In genomic region chr6:149851461-149851860, GRCh38 we compare ENCODE assay signal across 15 cellular contexts. TPM values are rescaled to one million over a fixed set of nuclear protein-coding genes. Genes with fewer than 3 reads are reported as not detected.
DNase-seq lines count a peak whose midpoint lies in the region; ATAC-seq and TF ChIP-seq lines count a peak whose summit lies in the region.
"Had no signal": no experiment of that assay in that cellular context is flagged by ENCODE, and none has a peak within 500 bp of the region (broad histone marks: within the 10 kb centered on the region; RNA-seq: fewer than 3 reads in every experiment).

No MANE protein-coding gene starts in this region.

- in situ Hi-C loops in GM23248 (cut with MboI), result no loop called here

- DNase-seq in GM23248 (peak; percentile 82), adipocyte (ENCODE audit: low read depth) (peak; percentile 41), fibroblast of peridontal ligament (ENCODE audit: extremely low read depth) (peak; percentile 69), thyroid gland (no peak), NCI-H748 (lab: John Stamatoyannopoulos, UW; ENCODE audit: unreplicated experiment) (no peak), COR-L47 (lab: John Stamatoyannopoulos, UW) (no peak)
- DNase-seq: activated CD8-positive, alpha-beta memory T cell treated with anti-CD3 and anti-CD28 coated beads, Interleukin-2, amount 50 U/mL, for 48 hours; erythroblast; NCI-H1436 treated with DMSO at 0.1 percent for 48 hours; NCI-H446 treated with DMSO at 0.1 percent for 48 hours; nephron progenitor cell; stimulated activated CD4-positive, alpha-beta T cell treated with anti-CD3 and anti-CD28 coated beads, Interleukin-2, amount 100 ng/mL, for 24 hours; stimulated activated CD8-positive, alpha-beta memory T cell treated with anti-CD3 and anti-CD28 coated beads, Interleukin-4, amount 100 ng/mL, for 48 hours had no signal

- no peak overlapping the region for H3K4me3 ChIP-seq in GM23248
- H3K4me3 ChIP-seq in adipocyte (ENCODE audit: low read length), result no peak overlapping the region
- no peak overlapping the region for H3K4me3 ChIP-seq in thyroid gland (replicated peaks in 1 of 3)

- TF ChIP-seq POLR2A in thyroid gland (IDR thresholded peaks at IDR 0.05), result no peak

- H3K9me2 ChIP-seq in GM23248 (ENCODE audit: insufficient read depth), result no peaks in the 10 kb centered on the region

- H2AFZ ChIP-seq in GM23248, result no peak overlapping the region

- H3F3A ChIP-seq in GM23248 (ENCODE audit: insufficient read depth), result peaks cover 67% of the 10 kb centered on the region

- H3K4me1 ChIP-seq in GM23248 (ENCODE audit: insufficient read depth) (peaks cover 69% of the 10 kb centered on the region), adipocyte (ENCODE audit: control insufficient read depth, insufficient read depth, low read length) (peaks cover 22% of the 10 kb centered on the region), thyroid gland (peaks cover 24 to 52% of the 10 kb centered on the region in 2 donors)

- intact Hi-C loops in thyroid gland (cut with DNase I), result no loop called here

- peaks cover 63% of the 10 kb centered on the region for H3K79me2 ChIP-seq in GM23248 (ENCODE audit: insufficient read depth)

- H3K27ac ChIP-seq in GM23248 (peak overlapping the region; percentile 47), thyroid gland (peak overlapping the region in 2 of 3 donors; percentile 38 to 53)

- H3K9ac ChIP-seq in GM23248, result no peak overlapping the region
- H3K9ac ChIP-seq in adipocyte (ENCODE audit: low read length), result no peak overlapping the region

- H3K27me3 ChIP-seq in GM23248 (replicated peaks; ENCODE audit: insufficient read depth), result no peaks in the 10 kb centered on the region
- H3K27me3 ChIP-seq in adipocyte (replicated peaks; ENCODE audit: control insufficient read depth, insufficient read depth, low read length), result no peaks in the 10 kb centered on the region
- H3K27me3 ChIP-seq in thyroid gland, result no peaks in the 10 kb centered on the region

- H3K4me2 ChIP-seq in GM23248 (ENCODE audit: unreplicated experiment), result peak overlapping the region; percentile 16

- no peak for TF ChIP-seq CTCF in thyroid gland (IDR thresholded peaks at IDR 0.05)

- ATAC-seq in GM18520 (IDR thresholded peaks at IDR 0.05; ENCODE audit: unreplicated experiment), result no peak

- WGBS in GM23248 (ENCODE audit: low coverage in 1 of 2, low lambda C conversion rate in 2 of 2, missing lambda C conversion rate in 2 of 2), 2 experiments, result 52 to 64% methylated on average over 2 of the region's 2 CpGs
- WGBS in thyroid gland, 2 donors, result 82 to 89% methylated on average over 2 of the region's 2 CpGs

- H4K20me1 ChIP-seq in GM23248 (ENCODE audit: insufficient read depth), result no peaks in the 10 kb centered on the region

- H3K36me3 ChIP-seq in GM23248 (ENCODE audit: low read depth) (0 out of 2 replicates have a peak, but pooled peaks cover 4% of the 10 kb centered on the region), adipocyte (ENCODE audit: control insufficient read depth, insufficient read depth, low read length, severe bottlenecking) (no peaks in the 10 kb centered on the region), thyroid gland (no peaks in the 10 kb centered on the region)

- H3K9me3 ChIP-seq in GM23248 (ENCODE audit: low read depth), result no peaks in the 10 kb centered on the region
- H3K9me3 ChIP-seq in adipocyte (ENCODE audit: control insufficient read depth, low read length), result no peaks in the 10 kb centered on the region
- H3K9me3 ChIP-seq in thyroid gland, result no peaks in the 10 kb centered on the region

RNA-seq across cellular contexts. Expression of gene LRP11, which starts 12.7 kb away (rescaled TPM):
- 108 and 168 TPM in 2 replicates for total RNA-seq in GM23248 (2014; rRNA removed; shearing (Covaris generic))
- 44.9 and 50.3 TPM in 2 replicates for polyA plus RNA-seq in GM23248 (2016; fragmentation: Nextera tagmentation; extraction: Ambion mirVana)
- 10 to 100 TPM; 39.4 to 76.8 (median 57.2) TPM for total RNA-seq in thyroid gland

RNA-seq across cellular contexts. Expression of gene RAET1E, which starts 46.5 kb away (rescaled TPM):
- 8.6 and 10.4 TPM in 2 replicates for total RNA-seq in GM23248 (2014; rRNA removed; shearing (Covaris generic))
- polyA plus RNA-seq in GM23248 (2016; fragmentation: Nextera tagmentation; extraction: Ambion mirVana), result 8.1 and 8.8 TPM in 2 replicates
- 1 to 10 TPM in 1 of 4 donors, not detected in 3; 1.7 TPM for total RNA-seq in thyroid gland
- total RNA-seq: cerebellum had no signal

Comparison
In these comparisons a context has a peak if more than half of its experiments do, and no peak if none do; other contexts are left out.
1. DNase-seq: peak in GM23248 (single experiment), adipocyte (single experiment) and fibroblast of peridontal ligament (single experiment); none in thyroid gland (0 of 2), NCI-H748 (single experiment) and COR-L47 (single experiment).